ENCODE assay signal across 9 cellular contexts in genomic region chr10:11227103-11227502, GRCh38.
A peak's percentile ranks its signal among the peaks of the same experiment; 100 is the strongest.
DNase-seq lines count a peak whose midpoint lies in the region; ATAC-seq and TF ChIP-seq lines count a peak whose summit lies in the region.
"Had no signal": no experiment of that assay in that cellular context is flagged by ENCODE, and none has a peak within 500 bp of the region (broad histone marks: within the 10 kb centered on the region; RNA-seq: fewer than 3 reads in every experiment).

No MANE protein-coding gene starts in this region.

- H3K9me3 Mint-ChIP-seq in activated T-cell treated with anti-CD3 and anti-CD28 coated beads, Interleukin-2, amount 50 U/mL, for 4 hours = no peaks in the 10 kb centered on the region

- peak; percentile 1 to 6 for ATAC-seq in activated T-cell treated with anti-CD3 and anti-CD28 coated beads, Interleukin-2, amount 50 U/mL, for 4 hours
- peak; percentile 49 for ATAC-seq in HG02678 (IDR thresholded peaks at IDR 0.05; ENCODE audit: unreplicated experiment)

- no peaks in the 10 kb centered on the region for H3K9me3 ChIP-seq in MM.1S (replicated peaks; ENCODE audit: insufficient read depth, low read length)
- no peaks in the 10 kb centered on the region for H3K9me3 ChIP-seq in BE2C

- H3K36me3 Mint-ChIP-seq in activated T-cell treated with anti-CD3 and anti-CD28 coated beads, Interleukin-2, amount 50 U/mL, for 4 hours (ENCODE audit: insufficient read depth) = peaks cover 55% of the 10 kb centered on the region

- intact Hi-C loops in posterior cingulate gyrus (cut with DNase I) = no loop called here

- peaks cover 66% of the 10 kb centered on the region for H3F3A ChIP-seq in MM.1S (ENCODE audit: insufficient read depth, low read length)

- no peak overlapping the region for H3K4me3 ChIP-seq in MM.1S (ENCODE audit: low read length)
- no peak overlapping the region for H3K4me3 ChIP-seq in BE2C (ENCODE audit: low read depth, low read length)

- H3K27ac ChIP-seq in MM.1S (ENCODE audit: low read length) = peak overlapping the region; percentile 66; the same call in 1 of the 2 replicates

- no peak overlapping the region for H3K9ac ChIP-seq in MM.1S (ENCODE audit: low read length)

- H4K20me1 ChIP-seq in MM.1S (ENCODE audit: insufficient read depth, low read length) = peaks cover 44% of the 10 kb centered on the region; the same call in 1 of the 2 replicates

- no peak overlapping the region for H2AFZ ChIP-seq in MM.1S (ENCODE audit: low read length)

- H3K36me3 ChIP-seq in MM.1S (replicated peaks; ENCODE audit: insufficient read depth, low read length) = peaks cover 33% of the 10 kb centered on the region
- H3K36me3 ChIP-seq in BE2C = no peaks in the 10 kb centered on the region

- peaks cover 95% of the 10 kb centered on the region for H3K4me1 Mint-ChIP-seq in activated T-cell treated with anti-CD3 and anti-CD28 coated beads, Interleukin-2, amount 50 U/mL, for 4 hours (ENCODE audit: low read depth)

- no peaks in the 10 kb centered on the region for H3K9me2 ChIP-seq in MM.1S (replicated peaks; ENCODE audit: insufficient read depth, low read length)

- no peak overlapping the region for H3K4me2 ChIP-seq in MM.1S (ENCODE audit: low read depth, low read length)

- no peaks in the 10 kb centered on the region for H3K27me3 Mint-ChIP-seq in activated T-cell treated with anti-CD3 and anti-CD28 coated beads, Interleukin-2, amount 50 U/mL, for 4 hours (ENCODE audit: low read depth)

- no peak for TF ChIP-seq CTCF in MM.1S (IDR thresholded peaks at IDR 0.05; ENCODE audit: low read length)
- no peak for TF ChIP-seq CTCF in BE2C (IDR thresholded peaks at IDR 0.05; ENCODE audit: low read depth, low read length)

- no peaks in the 10 kb centered on the region for H3K27me3 ChIP-seq in MM.1S (replicated peaks; ENCODE audit: insufficient read depth, low read length)
- H3K27me3 ChIP-seq in BE2C = no peaks in the 10 kb centered on the region

- peaks cover 99% of the 10 kb centered on the region for H3K79me2 ChIP-seq in MM.1S (ENCODE audit: low read length)

- peak overlapping the region; percentile 11 for H3K4me3 Mint-ChIP-seq in activated T-cell treated with anti-CD3 and anti-CD28 coated beads, Interleukin-2, amount 50 U/mL, for 4 hours

- H3K4me1 ChIP-seq in MM.1S (ENCODE audit: low read length) = peaks cover 68% of the 10 kb centered on the region
- no peaks in the 10 kb centered on the region for H3K4me1 ChIP-seq in BE2C

- no peak for DNase-seq in activated T-cell treated with anti-CD3 and anti-CD28 coated beads, Interleukin-2, amount 50 U/mL, for 4 hours
- DNase-seq in activated T-cell treated with anti-CD3 and anti-CD28 coated beads for 4 hours (no peak), MM.1S (no peak), posterior cingulate gyrus (peak in 6 of 10 donors; percentile 50 to 92 (median 80)), BE2C (no peak), SIG-M5 (lab: John Stamatoyannopoulos, UW) (no peak), NCI-H146 treated with DMSO at 0.1 percent for 48 hours (lab: John Stamatoyannopoulos, UW; ENCODE audit: unreplicated experiment) (no peak)
- DNase-seq: erythroblast had no signal

Comparison
In these comparisons a context has a peak if more than half of its experiments do, and no peak if none do; other contexts are left out.
1. DNase-seq: peak in posterior cingulate gyrus (6 of 10); none in activated T-cell treated with anti-CD3 and anti-CD28 coated beads, Interleukin-2, amount 50 U/mL, for 4 hours (single experiment), activated T-cell treated with anti-CD3 and anti-CD28 coated beads for 4 hours (single experiment), MM.1S (single experiment), BE2C (single experiment), SIG-M5 (single experiment) and NCI-H146 treated with DMSO at 0.1 percent for 48 hours (single experiment).